Comparison of ENCODE assay signal across 7 cellular contexts in genomic region chr21:28837426-28837825, GRCh38.
DNase-seq lines count a peak whose midpoint lies in the region; ATAC-seq and TF ChIP-seq lines count a peak whose summit lies in the region.
"Not testable (repeated sequence)": the region's sequence is repeated elsewhere in the genome, so short reads cannot be mapped to it uniquely, and the experiment has no call there.

No MANE protein-coding gene starts in this region.

- H3K27ac ChIP-seq in CD4-positive, alpha-beta memory T cell (ENCODE audit: low read depth, low read length) = not testable (repeated sequence)
- peak overlapping the region in 6 of 8 donors; percentile 37 to 70 (median 64) for H3K27ac ChIP-seq in spleen

- not testable (repeated sequence) for H3K9me3 ChIP-seq in CD4-positive, alpha-beta memory T cell (ENCODE audit: control insufficient read depth in 1 of 2, low read length in 2 of 2); spleen

- intact Hi-C loops in CD4-positive, alpha-beta memory T cell (cut with micrococcal nuclease) = loop anchor here (1.0 kb wide), 1 partner anchor 48 kb away; a partner anchor contains a TSS
- intact Hi-C loops in activated CD4-positive, alpha-beta memory T cell treated with anti-CD3 and anti-CD28 coated beads for 36 hours (cut with micrococcal nuclease) = loop anchor here (10.0 kb wide), 1 partner anchor 467 kb away; no protein-coding TSS in a partner anchor
- intact Hi-C loops in spleen (cut with DNase I; ENCODE audit: low total_unique reads) = not testable (repeated sequence)

- not testable (repeated sequence) for TF ChIP-seq POLR2A in spleen (IDR thresholded peaks at IDR 0.05)

- not testable (repeated sequence) for ATAC-seq in T-cell (replicated peaks in 1 of 4); activated T-cell treated with anti-CD3 and anti-CD28 coated beads, Interleukin-2, amount 50 U/mL, for 72 hours (replicated peaks in 1 of 2)
- peak in 1 of 2 donors; percentile 24 for ATAC-seq in activated naive CD4-positive, alpha-beta T cell treated with anti-CD3 and anti-CD28 coated beads, Interleukin-2, amount 50 U/mL, for 72 hours
- peak; percentile 39 for ATAC-seq in effector memory CD8-positive, alpha-beta T cell (replicated peaks)

- H3K27ac Mint-ChIP-seq in CD4-positive, alpha-beta memory T cell = peak overlapping the region; percentile 14 to 94 (median 71)
- peak overlapping the region; percentile 81 to 93 for H3K27ac Mint-ChIP-seq in T-cell
- H3K27ac Mint-ChIP-seq in activated CD4-positive, alpha-beta memory T cell treated with anti-CD3 and anti-CD28 coated beads for 36 hours = peak overlapping the region; percentile 4
- peak overlapping the region; percentile 27 for H3K27ac Mint-ChIP-seq in activated T-cell treated with anti-CD3 and anti-CD28 coated beads, Interleukin-2, amount 50 U/mL, for 72 hours
- H3K27ac Mint-ChIP-seq in activated naive CD4-positive, alpha-beta T cell treated with anti-CD3 and anti-CD28 coated beads, Interleukin-2, amount 50 U/mL, for 72 hours = peak overlapping the region; percentile 55 to 92
- H3K27ac Mint-ChIP-seq in effector memory CD8-positive, alpha-beta T cell = peak overlapping the region; percentile 89 to 93

- H3K27me3 ChIP-seq in CD4-positive, alpha-beta memory T cell (ENCODE audit: insufficient read depth, low read length); spleen (replicated peaks in 1 of 7): not testable (repeated sequence)

- not testable (repeated sequence) for H3K36me3 Mint-ChIP-seq in CD4-positive, alpha-beta memory T cell; T-cell; activated CD4-positive, alpha-beta memory T cell treated with anti-CD3 and anti-CD28 coated beads for 36 hours; activated T-cell treated with anti-CD3 and anti-CD28 coated beads, Interleukin-2, amount 50 U/mL, for 72 hours (ENCODE audit: insufficient read depth in 2 of 2); activated naive CD4-positive, alpha-beta T cell treated with anti-CD3 and anti-CD28 coated beads, Interleukin-2, amount 50 U/mL, for 72 hours
- H3K36me3 Mint-ChIP-seq in effector memory CD8-positive, alpha-beta T cell (ENCODE audit: insufficient read depth) = peaks cover 16% of the 10 kb centered on the region

- CTCF ChIA-PET in CD4-positive, alpha-beta memory T cell (lab: Charles Lee; ENCODE audit: partially characterized antibody) = interaction anchor here (2.6 kb wide), 1 partner anchor 92 kb away, joined by 11 read pairs; no protein-coding TSS in a partner anchor
- CTCF ChIA-PET in T-cell (lab: Charles Lee) = interaction anchor here in 1 of 2 donors (0.7 to 1.3 kb wide), 2 partner anchors 48 to 322 kb away, joined by 3 read pairs; no protein-coding TSS in a partner anchor
- CTCF ChIA-PET in activated CD4-positive, alpha-beta memory T cell treated with anti-CD3 and anti-CD28 coated beads for 36 hours (lab: Charles Lee) = not testable (repeated sequence)

- DNase-seq in CD4-positive, alpha-beta memory T cell = peak in 3 of 5 donors; percentile 4 to 32 (median 4)
- DNase-seq in T-cell; activated CD4-positive, alpha-beta memory T cell treated with anti-CD3 and anti-CD28 coated beads for 36 hours; activated T-cell treated with anti-CD3 and anti-CD28 coated beads, Interleukin-2, amount 50 U/mL, for 72 hours; activated naive CD4-positive, alpha-beta T cell treated with anti-CD3 and anti-CD28 coated beads, Interleukin-2, amount 50 U/mL, for 72 hours (ENCODE audit: low spot score in 2 of 2); effector memory CD8-positive, alpha-beta T cell; spleen: not testable (repeated sequence)

- H3K4me1 Mint-ChIP-seq in CD4-positive, alpha-beta memory T cell = peaks cover 54 to 69% (median 60%) of the 10 kb centered on the region in 4 donors
- peaks cover 65 to 72% (median 68%) of the 10 kb centered on the region in 3 donors for H3K4me1 Mint-ChIP-seq in T-cell
- H3K4me1 Mint-ChIP-seq in activated CD4-positive, alpha-beta memory T cell treated with anti-CD3 and anti-CD28 coated beads for 36 hours (ENCODE audit: low read depth) = peaks cover 58% of the 10 kb centered on the region
- H3K4me1 Mint-ChIP-seq in activated T-cell treated with anti-CD3 and anti-CD28 coated beads, Interleukin-2, amount 50 U/mL, for 72 hours (ENCODE audit: low read depth) = peaks cover 56% of the 10 kb centered on the region
- peaks cover 51 to 56% of the 10 kb centered on the region in 2 donors for H3K4me1 Mint-ChIP-seq in effector memory CD8-positive, alpha-beta T cell (ENCODE audit: low read depth in 2 of 2)

- not testable (repeated sequence) for H3K27me3 Mint-ChIP-seq in CD4-positive, alpha-beta memory T cell; T-cell; activated CD4-positive, alpha-beta memory T cell treated with anti-CD3 and anti-CD28 coated beads for 36 hours; activated T-cell treated with anti-CD3 and anti-CD28 coated beads, Interleukin-2, amount 50 U/mL, for 72 hours (ENCODE audit: low read depth); effector memory CD8-positive, alpha-beta T cell

- H3K4me3 Mint-ChIP-seq in CD4-positive, alpha-beta memory T cell = peak overlapping the region; percentile 20 to 89 (median 42)
- peak overlapping the region; percentile 32 to 50 (median 32) for H3K4me3 Mint-ChIP-seq in T-cell
- not testable (repeated sequence) for H3K4me3 Mint-ChIP-seq in activated CD4-positive, alpha-beta memory T cell treated with anti-CD3 and anti-CD28 coated beads for 36 hours
- H3K4me3 Mint-ChIP-seq in activated T-cell treated with anti-CD3 and anti-CD28 coated beads, Interleukin-2, amount 50 U/mL, for 72 hours = peak overlapping the region; percentile 16 to 51
- peak overlapping the region; percentile 57 to 84 for H3K4me3 Mint-ChIP-seq in effector memory CD8-positive, alpha-beta T cell

- POLR2A ChIA-PET in CD4-positive, alpha-beta memory T cell (lab: Charles Lee; ENCODE audit: partially characterized antibody) = interaction anchor here (1.4 to 2.9 kb wide), 3 partner anchors 14 to 187 kb away, joined by 4 to 14 read pairs (median 5); partner anchors contain the start of gene USP16
- POLR2A ChIA-PET in T-cell (lab: Charles Lee) = interaction anchor here in 1 of 2 donors (0.8 kb wide), 1 partner anchor 16 kb away, joined by 3 read pairs; no protein-coding TSS in a partner anchor
- POLR2A ChIA-PET in activated CD4-positive, alpha-beta memory T cell treated with anti-CD3 and anti-CD28 coated beads for 36 hours (lab: Charles Lee) = not testable (repeated sequence)

- 36 to 64% (median 47%) methylated on average over 1 of the region's 1 CpG for WGBS in spleen, 5 donors

- peaks cover 56% of the 10 kb centered on the region for H3K4me1 ChIP-seq in CD4-positive, alpha-beta memory T cell (ENCODE audit: insufficient read depth, low read length)
- peaks cover 0 to 35% (median 6%) of the 10 kb centered on the region in 6 donors for H3K4me1 ChIP-seq in spleen

- H3K4me3 ChIP-seq in CD4-positive, alpha-beta memory T cell (ENCODE audit: low read length in 2 of 2); spleen: not testable (repeated sequence)

- not testable (repeated sequence) for H3K36me3 ChIP-seq in CD4-positive, alpha-beta memory T cell (ENCODE audit: insufficient read depth, low read length); spleen

- TF ChIP-seq CTCF in spleen (IDR thresholded peaks at IDR 0.05 in 8 of 11, conservative IDR thresholded peaks at IDR 0.05 in 3 of 11) = not testable (repeated sequence)

- H3K9me3 Mint-ChIP-seq in CD4-positive, alpha-beta memory T cell; T-cell; activated CD4-positive, alpha-beta memory T cell treated with anti-CD3 and anti-CD28 coated beads for 36 hours; activated T-cell treated with anti-CD3 and anti-CD28 coated beads, Interleukin-2, amount 50 U/mL, for 72 hours; effector memory CD8-positive, alpha-beta T cell: not testable (repeated sequence)
- H3K9me3 Mint-ChIP-seq in activated naive CD4-positive, alpha-beta T cell treated with anti-CD3 and anti-CD28 coated beads, Interleukin-2, amount 50 U/mL, for 72 hours = peaks cover 1 to 16% of the 10 kb centered on the region in 2 donors

Comparison
In these comparisons a context has a peak if more than half of its experiments do, and no peak if none do; other contexts are left out.
1. H3K27ac Mint-ChIP-seq: peak in every context shown above with its lines; median percentile 91 in effector memory CD8-positive, alpha-beta T cell; 87 in T-cell; 74 in activated naive CD4-positive, alpha-beta T cell treated with anti-CD3 and anti-CD28 coated beads, Interleukin-2, amount 50 U/mL, for 72 hours; 71 in CD4-positive, alpha-beta memory T cell; 27 in activated T-cell treated with anti-CD3 and anti-CD28 coated beads, Interleukin-2, amount 50 U/mL, for 72 hours; 4 in activated CD4-positive, alpha-beta memory T cell treated with anti-CD3 and anti-CD28 coated beads for 36 hours.